Comparison of ENCODE assay signal across 1 cellular context in the genomic region with DNA sequence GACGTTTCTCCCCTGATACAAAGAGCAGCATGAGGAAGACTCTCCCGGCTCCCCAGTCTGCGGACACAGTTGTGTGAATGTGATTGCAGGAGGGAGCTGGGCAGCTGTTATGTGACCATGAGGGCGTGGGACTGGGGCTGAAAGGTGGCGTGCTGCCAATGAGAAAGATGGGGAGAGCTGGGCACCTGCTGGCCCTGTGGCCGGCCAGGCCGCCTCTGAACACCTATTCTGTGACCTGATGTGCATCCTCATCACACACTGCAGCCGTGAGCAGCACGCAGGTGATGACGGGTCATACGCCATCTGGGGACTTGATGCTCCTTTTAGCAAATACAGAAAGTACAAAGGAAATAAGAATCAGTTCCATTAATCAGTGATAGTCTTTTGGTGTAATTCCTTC.
TF ChIP-seq lines count a peak whose summit lies in the region.

No MANE protein-coding gene starts in this region.

TF ChIP-seq in HepG2, 621 proteins besides CTCF, POLR2A, EP300 and RAD21:
- TF ChIP-seq, protein P1, sequence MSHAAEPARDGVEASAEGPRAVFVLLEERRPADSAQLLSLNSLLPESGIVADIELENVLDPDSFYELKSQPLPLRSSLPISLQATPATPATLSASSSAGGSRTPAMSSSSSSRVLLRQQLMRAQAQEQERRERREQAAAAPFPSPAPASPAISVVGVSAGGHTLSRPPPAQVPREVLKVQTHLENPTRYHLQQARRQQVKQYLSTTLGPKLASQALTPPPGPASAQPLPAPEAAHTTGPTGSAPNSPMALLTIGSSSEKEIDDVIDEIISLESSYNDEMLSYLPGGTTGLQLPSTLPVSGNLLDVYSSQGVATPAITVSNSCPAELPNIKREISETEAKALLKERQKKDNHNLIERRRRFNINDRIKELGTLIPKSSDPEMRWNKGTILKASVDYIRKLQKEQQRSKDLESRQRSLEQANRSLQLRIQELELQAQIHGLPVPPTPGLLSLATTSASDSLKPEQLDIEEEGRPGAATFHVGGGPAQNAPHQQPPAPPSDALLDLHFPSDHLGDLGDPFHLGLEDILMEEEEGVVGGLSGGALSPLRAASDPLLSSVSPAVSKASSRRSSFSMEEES (CRISPR knock-in tag; IDR thresholded peaks at IDR 0.05): no peak
- TF ChIP-seq ATAD3A (CRISPR knock-in tag; IDR thresholded peaks at IDR 0.05) (no peak), EEA1 (CRISPR knock-in tag; IDR thresholded peaks at IDR 0.05; ENCODE audit: borderline replicate concordance) (no peak)
- TF ChIP-seq, protein P2, sequence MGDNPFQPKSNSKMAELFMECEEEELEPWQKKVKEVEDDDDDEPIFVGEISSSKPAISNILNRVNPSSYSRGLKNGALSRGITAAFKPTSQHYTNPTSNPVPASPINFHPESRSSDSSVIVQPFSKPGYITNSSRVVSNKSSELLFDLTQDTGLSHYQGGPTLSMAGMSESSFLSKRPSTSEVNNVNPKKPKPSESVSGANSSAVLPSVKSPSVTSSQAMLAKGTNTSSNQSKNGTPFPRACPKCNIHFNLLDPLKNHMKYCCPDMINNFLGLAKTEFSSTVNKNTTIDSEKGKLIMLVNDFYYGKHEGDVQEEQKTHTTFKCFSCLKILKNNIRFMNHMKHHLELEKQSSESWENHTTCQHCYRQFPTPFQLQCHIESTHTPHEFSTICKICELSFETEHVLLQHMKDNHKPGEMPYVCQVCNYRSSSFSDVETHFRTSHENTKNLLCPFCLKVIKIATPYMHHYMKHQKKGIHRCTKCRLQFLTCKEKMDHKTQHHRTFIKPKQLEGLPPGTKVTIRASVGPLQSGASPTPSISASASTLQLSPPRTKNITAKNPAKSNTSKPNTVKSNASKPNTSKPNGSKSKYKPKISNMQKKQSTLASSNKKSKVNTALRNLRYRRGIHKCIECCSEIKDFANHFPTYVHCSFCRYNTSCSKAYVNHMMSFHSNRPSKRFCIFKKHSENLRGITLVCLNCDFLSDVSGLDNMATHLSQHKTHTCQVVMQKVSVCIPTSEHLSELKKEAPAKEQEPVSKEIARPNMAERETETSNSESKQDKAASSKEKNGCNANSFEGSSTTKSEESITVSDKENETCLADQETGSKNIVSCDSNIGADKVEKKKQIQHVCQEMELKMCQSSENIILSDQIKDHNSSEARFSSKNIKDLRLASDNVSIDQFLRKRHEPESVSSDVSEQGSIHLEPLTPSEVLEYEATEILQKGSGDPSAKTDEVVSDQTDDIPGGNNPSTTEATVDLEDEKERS (CRISPR knock-in tag; IDR thresholded peaks at IDR 0.05): no peak
